2 cellular contexts compared by ENCODE assay signal in genomic region chr9:136625101-136626065, GRCh38.
A peak's percentile ranks its signal among the peaks of the same experiment; 100 is the strongest.
TF ChIP-seq lines count a peak whose summit lies in the region.

No MANE protein-coding gene starts in this region.

TF ChIP-seq in IMR-90, 13 proteins besides CTCF, POLR2A, EP300 and RAD21:
- TF ChIP-seq ELK1 (IDR thresholded peaks at IDR 0.05; ENCODE audit: borderline replicate concordance, low read depth, low read length) = no peak
- no peak for TF ChIP-seq MAZ (IDR thresholded peaks at IDR 0.05; ENCODE audit: borderline replicate concordance, low read depth, low read length)
- TF ChIP-seq MXI1 (IDR thresholded peaks at IDR 0.05; ENCODE audit: borderline replicate concordance, low read depth, low read length) = no peak
- TF ChIP-seq USF2 (IDR thresholded peaks at IDR 0.05; ENCODE audit: low read depth, low read length) = no peak
- TF ChIP-seq SMC3 (IDR thresholded peaks at IDR 0.05; ENCODE audit: low read depth, low read length) = peak; percentile 64
- TF ChIP-seq CHD1 (IDR thresholded peaks at IDR 0.05; ENCODE audit: low read depth, low read length) = no peak

TF ChIP-seq in HepG2, 621 proteins besides CTCF, POLR2A, EP300 and RAD21 (continues in another document):
- peak; percentile 72 for TF ChIP-seq ZNF609 (CRISPR knock-in tag; IDR thresholded peaks at IDR 0.05; ENCODE audit: borderline replicate concordance)
- 0 out of 3 replicates have a peak, but pooled peaks have one; percentile 30 for TF ChIP-seq MXI1 (IDR thresholded peaks at IDR 0.05; ENCODE audit: borderline replicate concordance, low read depth, low read length)
- TF ChIP-seq GATAD1 (CRISPR knock-in tag; IDR thresholded peaks at IDR 0.05) = no peak
- no peak for TF ChIP-seq AGO1 (IDR thresholded peaks at IDR 0.05; ENCODE audit: low read depth, low read length, poor library complexity, severe bottlenecking)
- no peak for TF ChIP-seq ZNF329 (CRISPR knock-in tag; IDR thresholded peaks at IDR 0.05; ENCODE audit: low read depth)
- TF ChIP-seq ZNF687 (CRISPR knock-in tag; IDR thresholded peaks at IDR 0.05) = peak; percentile 51
- TF ChIP-seq ZNF414 (CRISPR knock-in tag; IDR thresholded peaks at IDR 0.05) = 0 out of 2 replicates have a peak, but pooled peaks have one; percentile 51
- TF ChIP-seq ZSCAN20 (CRISPR knock-in tag; IDR thresholded peaks at IDR 0.05; ENCODE audit: borderline replicate concordance) = no peak
- TF ChIP-seq GABPB1 (CRISPR knock-in tag; IDR thresholded peaks at IDR 0.05) = peak; percentile 43; the same call in 1 of the 2 replicates
- no peak for TF ChIP-seq ZNF350 (CRISPR knock-in tag; IDR thresholded peaks at IDR 0.05; ENCODE audit: borderline replicate concordance, low read depth)
- no peak for TF ChIP-seq ZNF451 (CRISPR knock-in tag; IDR thresholded peaks at IDR 0.05)
- TF ChIP-seq MLLT10 (CRISPR knock-in tag; IDR thresholded peaks at IDR 0.05) = no peak
- TF ChIP-seq KLF16 (CRISPR knock-in tag; IDR thresholded peaks at IDR 0.05) = peak in 1 of 2 experiments; percentile 30; a peak in 1 of 4 replicates
- no peak for TF ChIP-seq ZNF749 (CRISPR knock-in tag; IDR thresholded peaks at IDR 0.05; ENCODE audit: borderline replicate concordance)
- TF ChIP-seq MAFF (IDR thresholded peaks at IDR 0.05; ENCODE audit: low read depth, low read length) = no peak
- TF ChIP-seq SRF (IDR thresholded peaks at IDR 0.05; ENCODE audit: low read depth, low read length) = no peak
- no peak for TF ChIP-seq HOMEZ (CRISPR knock-in tag; IDR thresholded peaks at IDR 0.05; ENCODE audit: low read depth)
- peak; percentile 86; the same call in 1 of the 2 replicates for TF ChIP-seq MTA1 (CRISPR knock-in tag; IDR thresholded peaks at IDR 0.05; ENCODE audit: borderline replicate concordance)
- TF ChIP-seq PPARG (CRISPR knock-in tag; conservative IDR thresholded peaks at IDR 0.05) = no peak
- TF ChIP-seq ZNF333 (CRISPR knock-in tag; IDR thresholded peaks at IDR 0.05; ENCODE audit: borderline replicate concordance) = no peak
- 0 out of 2 replicates have a peak, but pooled peaks have one; percentile 9 for TF ChIP-seq ZNF331 (CRISPR knock-in tag; IDR thresholded peaks at IDR 0.05)
- TF ChIP-seq HOXA5 (CRISPR knock-in tag; IDR thresholded peaks at IDR 0.05) = no peak
- TF ChIP-seq ZFP41 (CRISPR knock-in tag; IDR thresholded peaks at IDR 0.05; ENCODE audit: borderline replicate concordance) = no peak
- TF ChIP-seq MBNL3 (CRISPR knock-in tag; conservative IDR thresholded peaks at IDR 0.05) = no peak
- 0 out of 2 replicates have a peak, but pooled peaks have one; percentile 21 for TF ChIP-seq SNAPC2 (CRISPR knock-in tag; IDR thresholded peaks at IDR 0.05)
- TF ChIP-seq LCORL (IDR thresholded peaks at IDR 0.05) = no peak
- TF ChIP-seq LCORL (CRISPR knock-in tag; IDR thresholded peaks at IDR 0.05) = peak; percentile 88
- 0 out of 2 replicates have a peak, but pooled peaks have one; percentile 20 for TF ChIP-seq ZNF747 (CRISPR knock-in tag; IDR thresholded peaks at IDR 0.05; ENCODE audit: borderline replicate concordance)
- no peak for TF ChIP-seq ZNF282 (IDR thresholded peaks at IDR 0.05; ENCODE audit: partially characterized antibody)
- peak; percentile 69; the same call in 1 of the 2 replicates for TF ChIP-seq ZSCAN9 (CRISPR knock-in tag; IDR thresholded peaks at IDR 0.05; ENCODE audit: borderline replicate concordance)
- TF ChIP-seq ZNF724P (CRISPR knock-in tag; IDR thresholded peaks at IDR 0.05; ENCODE audit: borderline replicate concordance) = no peak
- TF ChIP-seq NFIB (CRISPR knock-in tag; IDR thresholded peaks at IDR 0.05; ENCODE audit: borderline replicate concordance) = no peak
- no peak for TF ChIP-seq SIN3A (IDR thresholded peaks at IDR 0.05; ENCODE audit: borderline replicate concordance, low read depth, low read length)
- TF ChIP-seq TEAD3 (CRISPR knock-in tag; optimal IDR thresholded peaks at IDR 0.05; ENCODE audit: borderline replicate concordance) = peak; percentile 76
- TF ChIP-seq MLXIP (CRISPR knock-in tag; IDR thresholded peaks at IDR 0.05; ENCODE audit: borderline replicate concordance) = no peak
- no peak for TF ChIP-seq SYNCRIP (IDR thresholded peaks at IDR 0.05; ENCODE audit: insufficient read depth, low read depth, low read length)
- TF ChIP-seq ZNF564 (CRISPR knock-in tag; IDR thresholded peaks at IDR 0.05) = no peak
- no peak; the same call in 1 of the 2 replicates for TF ChIP-seq SIX4 (CRISPR knock-in tag; IDR thresholded peaks at IDR 0.05)
- no peak for TF ChIP-seq MLX (CRISPR knock-in tag; IDR thresholded peaks at IDR 0.05)
- no peak for TF ChIP-seq DMAP1 (CRISPR knock-in tag; IDR thresholded peaks at IDR 0.05)
- no peak for TF ChIP-seq TOE1 (CRISPR knock-in tag; IDR thresholded peaks at IDR 0.05)
- no peak for TF ChIP-seq POGZ (CRISPR knock-in tag; IDR thresholded peaks at IDR 0.05)
- peak; percentile 57; the same call in 1 of the 2 replicates for TF ChIP-seq ZNF543 (CRISPR knock-in tag; IDR thresholded peaks at IDR 0.05)
- no peak for TF ChIP-seq ONECUT2 (CRISPR knock-in tag; IDR thresholded peaks at IDR 0.05)
- no peak for TF ChIP-seq MIER2 (CRISPR knock-in tag; IDR thresholded peaks at IDR 0.05)
- TF ChIP-seq ZNF510 (CRISPR knock-in tag; IDR thresholded peaks at IDR 0.05; ENCODE audit: low read depth) = no peak
- no peak for TF ChIP-seq ZBTB42 (CRISPR knock-in tag; IDR thresholded peaks at IDR 0.05)
- TF ChIP-seq IKZF5 (CRISPR knock-in tag; IDR thresholded peaks at IDR 0.05) = peak; percentile 63; the same call in 1 of the 2 replicates
- TF ChIP-seq REL (CRISPR knock-in tag; conservative IDR thresholded peaks at IDR 0.05) = no peak
- peak; percentile 14 for TF ChIP-seq RBM39 (IDR thresholded peaks at IDR 0.05; ENCODE audit: low read depth, low read length, poor library complexity, severe bottlenecking)
